ENCODE assay signal across 9 cellular contexts in genomic region chr6:25035451-25036435, GRCh38.
DNase-seq lines count a peak whose midpoint lies in the region; ATAC-seq and TF ChIP-seq lines count a peak whose summit lies in the region.
"Had no signal": no experiment of that assay in that cellular context is flagged by ENCODE, and none has a peak within 500 bp of the region (broad histone marks: within the 10 kb centered on the region; RNA-seq: fewer than 3 reads in every experiment).

No MANE protein-coding gene starts in this region.

- no peaks in the 10 kb centered on the region for H3K9me3 Mint-ChIP-seq in activated T-helper 17 cell treated with anti-CD3 and anti-CD28 coated beads, Interleukin-2, amount 50 U/mL, for 72 hours
- H3K9me3 Mint-ChIP-seq in natural killer cell, result no peaks in the 10 kb centered on the region

- TF ChIP-seq CTCF in natural killer cell (IDR thresholded peaks at IDR 0.05), result no peak

- peaks cover 68% of the 10 kb centered on the region for H3K36me3 Mint-ChIP-seq in activated T-helper 17 cell treated with anti-CD3 and anti-CD28 coated beads, Interleukin-2, amount 50 U/mL, for 72 hours (ENCODE audit: low read depth)
- no peaks in the 10 kb centered on the region for H3K36me3 Mint-ChIP-seq in natural killer cell

- DNase-seq in GDM1 (lab: John Stamatoyannopoulos, UW) (peak; percentile 37), natural killer cell (no peak), retina (no peak), NCI-H128 (lab: John Stamatoyannopoulos, UW; ENCODE audit: unreplicated experiment) (no peak), superior temporal gyrus (ENCODE audit: extremely low spot score) (no peak), occipital lobe (lab: John Stamatoyannopoulos, UW) (no peak)
- DNase-seq: activated CD4-positive, CD25-positive, alpha-beta regulatory T cell had no signal

- peak overlapping the region; percentile 97 for H3K4me3 Mint-ChIP-seq in activated T-helper 17 cell treated with anti-CD3 and anti-CD28 coated beads, Interleukin-2, amount 50 U/mL, for 72 hours
- H3K4me3 Mint-ChIP-seq in natural killer cell, result peak overlapping the region; percentile 91

- H3K4me1 Mint-ChIP-seq in activated T-helper 17 cell treated with anti-CD3 and anti-CD28 coated beads, Interleukin-2, amount 50 U/mL, for 72 hours, result peaks cover 39% of the 10 kb centered on the region
- peaks cover 53 to 73% of the 10 kb centered on the region in 2 donors for H3K4me1 Mint-ChIP-seq in natural killer cell

- H3K27ac Mint-ChIP-seq in activated T-helper 17 cell treated with anti-CD3 and anti-CD28 coated beads, Interleukin-2, amount 50 U/mL, for 72 hours, result peak overlapping the region; percentile 86
- H3K27ac Mint-ChIP-seq in natural killer cell, result peak overlapping the region; percentile 99 to 100

- no peaks in the 10 kb centered on the region for H3K27me3 Mint-ChIP-seq in activated T-helper 17 cell treated with anti-CD3 and anti-CD28 coated beads, Interleukin-2, amount 50 U/mL, for 72 hours
- no peaks in the 10 kb centered on the region for H3K27me3 Mint-ChIP-seq in natural killer cell (ENCODE audit: low read depth in 2 of 2)

- intact Hi-C loops in natural killer cell (cut with micrococcal nuclease), result loop anchor here (2.0 kb wide), 1 partner anchor 15 kb away; no protein-coding TSS in a partner anchor

- ATAC-seq in HG03139 (IDR thresholded peaks at IDR 0.05; ENCODE audit: unreplicated experiment) (peak; percentile 44), natural killer cell (peak; percentile 48 to 73 (median 59))
- ATAC-seq in activated T-helper 17 cell treated with anti-CD3 and anti-CD28 coated beads, Interleukin-2, amount 50 U/mL, for 72 hours (replicated peaks), result peak; percentile 65
